Comparison of ENCODE assay signal across 27 cellular contexts in the genomic region with DNA sequence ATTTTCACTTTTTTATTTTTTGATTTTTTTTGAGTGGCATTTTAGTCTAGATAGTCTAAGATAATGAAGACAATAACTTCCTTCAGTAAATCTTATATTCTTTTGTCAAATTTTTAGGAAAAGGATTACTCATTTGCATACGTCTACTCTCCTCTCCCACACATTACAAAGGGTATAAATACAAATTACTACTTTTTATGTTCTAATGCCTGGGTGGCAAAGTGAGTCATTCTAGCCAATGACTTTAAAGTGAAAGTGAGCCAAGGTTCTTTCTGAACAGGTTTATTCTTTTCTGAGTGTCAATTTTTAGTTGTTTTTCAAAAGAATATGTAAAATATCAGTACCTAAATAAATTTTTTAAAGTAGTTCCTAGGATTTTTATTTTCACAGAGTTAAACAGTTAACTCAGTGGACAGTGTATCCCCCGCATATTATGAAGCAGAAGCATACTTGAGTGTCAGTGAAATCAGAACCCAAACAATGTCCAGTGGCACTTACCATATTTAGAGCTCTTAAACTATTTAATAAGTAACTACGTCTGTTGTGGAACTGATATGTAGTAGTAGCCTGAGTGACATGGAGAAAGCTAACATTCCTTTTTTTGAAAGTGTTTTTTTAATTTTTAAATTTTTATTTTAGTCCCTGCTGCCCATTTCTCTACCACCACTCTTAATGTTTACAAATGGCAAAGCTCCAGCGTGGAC.
DNase-seq lines count a peak whose midpoint lies in the region; ATAC-seq and TF ChIP-seq lines count a peak whose summit lies in the region.
"Had no signal": no experiment of that assay in that cellular context is flagged by ENCODE, and none has a peak within 500 bp of the region (broad histone marks: within the 10 kb centered on the region; RNA-seq: fewer than 3 reads in every experiment).

No MANE protein-coding gene starts in this region.

- H3K9me3 ChIP-seq in esophagus muscularis mucosa = no peaks in the 10 kb centered on the region
- H3K9me3 ChIP-seq: mucosa of descending colon, spleen, uterus had no signal

- no peak overlapping the region for H3K4me3 Mint-ChIP-seq in stimulated activated naive CD8-positive, alpha-beta T cell treated with anti-CD3 and anti-CD28 coated beads, Interleukin-15, amount 100 ng/mL, for 72 hours
- H3K4me3 Mint-ChIP-seq in WTC11 = no peak overlapping the region
- H3K4me3 Mint-ChIP-seq: endodermal cell, H9, IgD-negative memory B cell, T-cell had no signal

- CTCF ChIA-PET in WTC11 (lab: Charles Lee) = no interaction called here

- no peaks in the 10 kb centered on the region for H3K27me3 ChIP-seq in esophagus muscularis mucosa
- H3K27me3 ChIP-seq: foreskin keratinocyte, spleen, uterus had no signal

- no peaks in the 10 kb centered on the region for H3K36me3 Mint-ChIP-seq in WTC11
- H3K36me3 Mint-ChIP-seq: IgD-negative memory B cell had no signal

- POLR2A ChIA-PET in WTC11 (lab: Charles Lee) = interaction anchor here (0.7 kb wide), 1 partner anchor 1399 kb away, joined by 3 read pairs; no protein-coding TSS in a partner anchor

- no peak overlapping the region for H3K27ac ChIP-seq in esophagus muscularis mucosa (replicated peaks in 1 of 4)
- H3K27ac ChIP-seq: C4-2B, foreskin keratinocyte, spleen, uterus had no signal

- TF ChIP-seq EP300 in esophagus muscularis mucosa (IDR thresholded peaks at IDR 0.05) = no peak

- TF ChIP-seq POLR2A in esophagus muscularis mucosa (IDR thresholded peaks at IDR 0.05; ENCODE audit: low read depth) = no peak

- no peak overlapping the region for H3K27ac Mint-ChIP-seq in stimulated activated naive CD8-positive, alpha-beta T cell treated with anti-CD3 and anti-CD28 coated beads, Interleukin-15, amount 100 ng/mL, for 72 hours
- H3K27ac Mint-ChIP-seq in WTC11 = no peak overlapping the region
- H3K27ac Mint-ChIP-seq: endodermal cell, H9, IgD-negative memory B cell, T-cell had no signal

- no peaks in the 10 kb centered on the region for H3K4me1 Mint-ChIP-seq in stimulated activated naive CD8-positive, alpha-beta T cell treated with anti-CD3 and anti-CD28 coated beads, Interleukin-15, amount 100 ng/mL, for 72 hours
- peaks cover 17% of the 10 kb centered on the region for H3K4me1 Mint-ChIP-seq in WTC11
- H3K4me1 Mint-ChIP-seq: T-cell had no signal

- no peak for TF ChIP-seq CTCF in esophagus muscularis mucosa (IDR thresholded peaks at IDR 0.05)
- no peak for TF ChIP-seq CTCF in WTC11 (IDR thresholded peaks at IDR 0.05)

- H3K27me3 Mint-ChIP-seq in stimulated activated naive CD8-positive, alpha-beta T cell treated with anti-CD3 and anti-CD28 coated beads, Interleukin-15, amount 100 ng/mL, for 72 hours = no peaks in the 10 kb centered on the region
- H3K27me3 Mint-ChIP-seq in WTC11 (ENCODE audit: low read depth) = no peaks in the 10 kb centered on the region
- H3K27me3 Mint-ChIP-seq: IgD-negative memory B cell, T-cell had no signal

- peaks cover 0 to 19% (median 11%) of the 10 kb centered on the region in 4 donors for H3K4me1 ChIP-seq in esophagus muscularis mucosa
- H3K4me1 ChIP-seq: spleen, uterus had no signal

- peaks cover 0 to 4% of the 10 kb centered on the region in 2 donors for H3K9me3 Mint-ChIP-seq in stimulated activated naive CD8-positive, alpha-beta T cell treated with anti-CD3 and anti-CD28 coated beads, Interleukin-15, amount 100 ng/mL, for 72 hours
- no peaks in the 10 kb centered on the region for H3K9me3 Mint-ChIP-seq in WTC11
- H3K9me3 Mint-ChIP-seq: endodermal cell, H9, IgD-negative memory B cell, T-cell had no signal

- peak; percentile 23 for ATAC-seq in stimulated activated naive CD8-positive, alpha-beta T cell treated with anti-CD3 and anti-CD28 coated beads, Interleukin-15, Interleukin-2, amounts not matched to agents 100 U/mL and 50 U/mL, for 24 hours
- ATAC-seq in stimulated activated naive CD8-positive, alpha-beta T cell treated with anti-CD3 and anti-CD28 coated beads, Interleukin-15, amount 100 ng/mL, for 72 hours = no peak
- ATAC-seq in WTC11 = no peak
- ATAC-seq: foreskin keratinocyte, GM12878, mucosa of descending colon, T-cell had no signal

- no peak for DNase-seq in stimulated activated naive CD8-positive, alpha-beta T cell treated with anti-CD3 and anti-CD28 coated beads, Interleukin-15, Interleukin-2, amounts not matched to agents 100 U/mL and 50 U/mL, for 24 hours
- DNase-seq in stimulated activated naive CD8-positive, alpha-beta T cell treated with anti-CD3 and anti-CD28 coated beads, Interleukin-15, amount 100 ng/mL, for 72 hours = no peak
- DNase-seq in astrocyte of the hippocampus (ENCODE audit: low read depth, low spot score) (peak; percentile 45), iris pigment epithelial cell (ENCODE audit: low read depth) (peak; percentile 44), KG1 (lab: John Stamatoyannopoulos, UW) (no peak), esophagus muscularis mucosa (ENCODE audit: extremely low spot score) (no peak), WTC11 (ENCODE audit: low spot score) (no peak)
- DNase-seq in central memory CD4-positive, alpha-beta T cell = no peak
- DNase-seq: activated gamma-delta T cell treated with Interleukin-2 at 50 U/mL for 16 hours; activated T-cell treated with anti-CD3 and anti-CD28 coated beads for 4 hours; amniotic stem cell; endodermal cell; H9; hippocampal formation; mucosa of descending colon; MV-4-11; NCI-H1930; NCI-H446; spleen; stimulated activated CD4-positive, alpha-beta T cell treated with anti-CD3 and anti-CD28 coated beads, Interleukin-4, amount 100 ng/mL, for 4 hours; substantia nigra; T-cell; uterus had no signal

- peaks cover 0 to 2% (median 0%) of the 10 kb centered on the region in 4 donors for H3K36me3 ChIP-seq in esophagus muscularis mucosa
- H3K36me3 ChIP-seq: uterus had no signal

- intact Hi-C loops in esophagus muscularis mucosa (cut with DNase I) = no loop called here

- H3K4me3 ChIP-seq in esophagus muscularis mucosa = no peak overlapping the region
- H3K4me3 ChIP-seq: GM12878, mucosa of descending colon, spleen, uterus had no signal

- 44% methylated on average over 4 of the region's 4 CpGs for WGBS in esophagus muscularis mucosa

TF ChIP-seq in WTC11, 78 proteins besides CTCF, POLR2A, EP300 and RAD21:
- TF ChIP-seq, protein P1, sequence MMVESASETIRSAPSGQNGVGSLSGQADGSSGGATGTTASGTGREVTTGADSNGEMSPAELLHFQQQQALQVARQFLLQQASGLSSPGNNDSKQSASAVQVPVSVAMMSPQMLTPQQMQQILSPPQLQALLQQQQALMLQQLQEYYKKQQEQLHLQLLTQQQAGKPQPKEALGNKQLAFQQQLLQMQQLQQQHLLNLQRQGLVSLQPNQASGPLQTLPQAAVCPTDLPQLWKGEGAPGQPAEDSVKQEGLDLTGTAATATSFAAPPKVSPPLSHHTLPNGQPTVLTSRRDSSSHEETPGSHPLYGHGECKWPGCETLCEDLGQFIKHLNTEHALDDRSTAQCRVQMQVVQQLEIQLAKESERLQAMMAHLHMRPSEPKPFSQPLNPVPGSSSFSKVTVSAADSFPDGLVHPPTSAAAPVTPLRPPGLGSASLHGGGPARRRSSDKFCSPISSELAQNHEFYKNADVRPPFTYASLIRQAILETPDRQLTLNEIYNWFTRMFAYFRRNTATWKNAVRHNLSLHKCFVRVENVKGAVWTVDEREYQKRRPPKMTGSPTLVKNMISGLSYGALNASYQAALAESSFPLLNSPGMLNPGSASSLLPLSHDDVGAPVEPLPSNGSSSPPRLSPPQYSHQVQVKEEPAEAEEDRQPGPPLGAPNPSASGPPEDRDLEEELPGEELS (CRISPR knock-in tag; IDR thresholded peaks at IDR 0.05) = no peak
- TF ChIP-seq, protein P2, sequence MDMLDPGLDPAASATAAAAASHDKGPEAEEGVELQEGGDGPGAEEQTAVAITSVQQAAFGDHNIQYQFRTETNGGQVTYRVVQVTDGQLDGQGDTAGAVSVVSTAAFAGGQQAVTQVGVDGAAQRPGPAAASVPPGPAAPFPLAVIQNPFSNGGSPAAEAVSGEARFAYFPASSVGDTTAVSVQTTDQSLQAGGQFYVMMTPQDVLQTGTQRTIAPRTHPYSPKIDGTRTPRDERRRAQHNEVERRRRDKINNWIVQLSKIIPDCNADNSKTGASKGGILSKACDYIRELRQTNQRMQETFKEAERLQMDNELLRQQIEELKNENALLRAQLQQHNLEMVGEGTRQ (CRISPR knock-in tag; IDR thresholded peaks at IDR 0.05) = no peak
- TF ChIP-seq TEAD4 (CRISPR knock-in tag; IDR thresholded peaks at IDR 0.05) (no peak), NR1H2 (CRISPR knock-in tag; IDR thresholded peaks at IDR 0.05) (no peak)
- TF ChIP-seq, protein P3, sequence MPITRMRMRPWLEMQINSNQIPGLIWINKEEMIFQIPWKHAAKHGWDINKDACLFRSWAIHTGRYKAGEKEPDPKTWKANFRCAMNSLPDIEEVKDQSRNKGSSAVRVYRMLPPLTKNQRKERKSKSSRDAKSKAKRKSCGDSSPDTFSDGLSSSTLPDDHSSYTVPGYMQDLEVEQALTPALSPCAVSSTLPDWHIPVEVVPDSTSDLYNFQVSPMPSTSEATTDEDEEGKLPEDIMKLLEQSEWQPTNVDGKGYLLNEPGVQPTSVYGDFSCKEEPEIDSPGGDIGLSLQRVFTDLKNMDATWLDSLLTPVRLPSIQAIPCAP (CRISPR knock-in tag; IDR thresholded peaks at IDR 0.05) = no peak
- TF ChIP-seq, protein P4, sequence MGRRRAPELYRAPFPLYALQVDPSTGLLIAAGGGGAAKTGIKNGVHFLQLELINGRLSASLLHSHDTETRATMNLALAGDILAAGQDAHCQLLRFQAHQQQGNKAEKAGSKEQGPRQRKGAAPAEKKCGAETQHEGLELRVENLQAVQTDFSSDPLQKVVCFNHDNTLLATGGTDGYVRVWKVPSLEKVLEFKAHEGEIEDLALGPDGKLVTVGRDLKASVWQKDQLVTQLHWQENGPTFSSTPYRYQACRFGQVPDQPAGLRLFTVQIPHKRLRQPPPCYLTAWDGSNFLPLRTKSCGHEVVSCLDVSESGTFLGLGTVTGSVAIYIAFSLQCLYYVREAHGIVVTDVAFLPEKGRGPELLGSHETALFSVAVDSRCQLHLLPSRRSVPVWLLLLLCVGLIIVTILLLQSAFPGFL (CRISPR knock-in tag; IDR thresholded peaks at IDR 0.05; ENCODE audit: borderline replicate concordance) = no peak

Comparison
In these comparisons a context has a peak if more than half of its experiments do, and no peak if none do; other contexts are left out.
1. DNase-seq: peak in astrocyte of the hippocampus (single experiment) and iris pigment epithelial cell (single experiment); none in stimulated activated naive CD8-positive, alpha-beta T cell treated with anti-CD3 and anti-CD28 coated beads, Interleukin-15, Interleukin-2, amounts not matched to agents 100 U/mL and 50 U/mL, for 24 hours (single experiment), stimulated activated naive CD8-positive, alpha-beta T cell treated with anti-CD3 and anti-CD28 coated beads, Interleukin-15, amount 100 ng/mL, for 72 hours (0 of 2), KG1 (single experiment), esophagus muscularis mucosa (single experiment), central memory CD4-positive, alpha-beta T cell (single experiment) and WTC11 (single experiment).